Comparison of ENCODE assay signal across 22 cellular contexts in the genomic region with DNA sequence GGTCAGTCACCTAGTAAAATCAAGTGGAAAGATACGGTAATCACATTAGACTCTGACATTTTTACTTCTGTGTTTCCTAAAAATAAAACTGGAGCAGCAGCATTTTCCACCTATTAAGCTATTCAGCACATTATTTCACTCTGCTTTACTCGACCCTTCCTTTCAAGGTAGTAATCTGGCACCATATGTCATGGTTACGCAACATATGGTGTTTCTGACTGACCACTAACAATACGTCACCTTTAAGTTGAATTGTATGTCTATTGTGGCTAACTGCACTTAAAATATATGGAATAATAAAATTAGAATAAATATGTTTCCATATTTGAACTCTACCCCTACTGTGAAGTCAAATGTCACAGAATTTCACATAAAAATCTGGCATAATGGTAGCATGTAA.
"Had no signal": no experiment of that assay in that cellular context is flagged by ENCODE, and none has a peak within 500 bp of the region (broad histone marks: within the 10 kb centered on the region; RNA-seq: fewer than 3 reads in every experiment).

No MANE protein-coding gene starts in this region.

- H3K27ac ChIP-seq: psoas muscle, testis, tibial nerve, upper lobe of right lung, vagina had no signal

- H3K27me3 Mint-ChIP-seq: naive B cell; stimulated activated memory B cell treated with anti-CD40 and anti-IgM and Interleukin-4, amounts not matched to agents 10 μg/mL and 1 μg/mL and 100 μg/mL, for 72 hours; stimulated activated naive CD8-positive, alpha-beta T cell treated with anti-CD3 and anti-CD28 coated beads, Interleukin-15, Interleukin-2, amounts not matched to agents 100 ng/mL and 50 ng/mL, for 24 hours had no signal

- H3K36me3 Mint-ChIP-seq: naive B cell; stimulated activated memory B cell treated with anti-CD40 and anti-IgM and Interleukin-4, amounts not matched to agents 10 μg/mL and 1 μg/mL and 100 μg/mL, for 72 hours had no signal

- ATAC-seq: psoas muscle; sciatic nerve; stimulated activated memory B cell treated with anti-CD40 and anti-IgM and Interleukin-4, amounts not matched to agents 10 μg/mL and 1 μg/mL and 100 μg/mL, for 72 hours; upper lobe of right lung had no signal

- FAIRE-seq: frontal cortex, islet of Langerhans had no signal

- H3K27ac Mint-ChIP-seq: naive B cell; nephron progenitor cell; stimulated activated memory B cell treated with anti-CD40 and anti-IgM and Interleukin-4, amounts not matched to agents 10 μg/mL and 1 μg/mL and 100 μg/mL, for 72 hours; stimulated activated naive CD8-positive, alpha-beta T cell treated with anti-CD3 and anti-CD28 coated beads, Interleukin-15, Interleukin-2, amounts not matched to agents 100 ng/mL and 50 ng/mL, for 24 hours had no signal

- H3K4me3 ChIP-seq: heart right ventricle, psoas muscle, spleen, testis, tibial nerve, upper lobe of right lung, vagina had no signal

- H3K4me3 Mint-ChIP-seq: naive B cell; nephron progenitor cell; stimulated activated memory B cell treated with anti-CD40 and anti-IgM and Interleukin-4, amounts not matched to agents 10 μg/mL and 1 μg/mL and 100 μg/mL, for 72 hours; stimulated activated naive CD8-positive, alpha-beta T cell treated with anti-CD3 and anti-CD28 coated beads, Interleukin-15, Interleukin-2, amounts not matched to agents 100 ng/mL and 50 ng/mL, for 24 hours had no signal

- H3K9me3 Mint-ChIP-seq: naive B cell; nephron progenitor cell; stimulated activated memory B cell treated with anti-CD40 and anti-IgM and Interleukin-4, amounts not matched to agents 10 μg/mL and 1 μg/mL and 100 μg/mL, for 72 hours; stimulated activated naive CD8-positive, alpha-beta T cell treated with anti-CD3 and anti-CD28 coated beads, Interleukin-15, Interleukin-2, amounts not matched to agents 100 ng/mL and 50 ng/mL, for 24 hours had no signal

- H3K4me1 ChIP-seq: psoas muscle, testis, vagina had no signal

- H3K27me3 ChIP-seq: heart right ventricle, spleen, testis, tibial nerve, upper lobe of right lung, vagina had no signal

- DNase-seq: effector CD4-positive, alpha-beta T cell; heart right ventricle; hypothalamus; kidney glomerular epithelial cell; mesendoderm; naive B cell; nephron progenitor cell; psoas muscle; retina; spleen; stimulated activated CD4-positive, alpha-beta T cell treated with anti-CD3 and anti-CD28 coated beads, Interleukin-15, amount 100 ng/mL, for 24 hours; stimulated activated CD4-positive, alpha-beta T cell treated with anti-CD3 and anti-CD28 coated beads, Interleukin-1b, Interleukin-23, amount 100 ng/mL, for 48 hours; stimulated activated CD4-positive, alpha-beta T cell treated with anti-CD3 and anti-CD28 coated beads, Interleukin-4, amount 100 ng/mL, for 24 hours; testis; upper lobe of right lung had no signal

- H3K4me1 Mint-ChIP-seq: nephron progenitor cell; stimulated activated memory B cell treated with anti-CD40 and anti-IgM and Interleukin-4, amounts not matched to agents 10 μg/mL and 1 μg/mL and 100 μg/mL, for 72 hours had no signal

- H3K9me3 ChIP-seq: heart right ventricle, psoas muscle, spleen, testis, tibial nerve, upper lobe of right lung, vagina had no signal
